ENCODE assay signal across 8 cellular contexts in the genomic region with DNA sequence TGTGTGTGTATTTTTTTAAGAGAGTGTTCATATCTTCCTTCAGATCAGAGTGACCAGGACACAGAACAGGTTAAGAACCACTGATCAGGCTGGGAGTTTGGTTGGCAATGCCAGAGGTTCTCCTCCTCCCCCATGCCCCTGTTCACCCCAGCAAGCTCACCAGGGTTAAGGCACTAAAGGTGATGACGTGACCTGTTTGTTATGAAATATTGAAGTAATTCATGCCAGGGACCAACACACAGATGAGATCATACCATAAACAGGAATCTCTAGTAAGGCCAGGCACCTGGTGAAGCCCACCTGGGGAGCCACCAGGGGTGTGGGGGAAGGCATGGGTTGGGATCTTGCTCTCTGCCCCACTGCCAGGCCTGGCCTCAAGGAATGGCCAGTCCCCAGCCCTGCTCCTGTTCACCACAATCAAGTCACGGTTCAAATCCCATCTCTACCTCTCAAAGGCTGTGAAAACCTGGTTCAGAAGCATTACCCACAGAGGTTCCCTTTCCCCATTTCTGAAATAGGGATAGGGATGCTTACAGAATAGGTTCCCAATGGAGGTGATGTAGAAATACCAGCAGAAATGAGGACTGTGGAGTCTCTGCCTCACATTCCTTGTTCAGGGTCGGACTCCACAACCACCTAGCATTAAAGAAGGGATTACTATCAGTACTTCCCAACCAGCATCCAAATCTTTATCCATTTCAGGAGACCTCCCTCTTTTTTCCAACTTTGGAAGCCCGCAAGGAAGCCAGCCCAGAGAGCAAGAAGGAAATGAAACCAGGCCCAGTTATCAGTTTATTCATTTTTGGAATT. TPM values are rescaled to one million over a fixed set of nuclear protein-coding genes. Genes with fewer than 3 reads are reported as not detected.
DNase-seq lines count a peak whose midpoint lies in the region; ATAC-seq and TF ChIP-seq lines count a peak whose summit lies in the region.

No MANE protein-coding gene starts in this region.

- DNase-seq in right atrium auricular region (ENCODE audit: low spot score) (no peak), left ventricle myocardium superior (no peak), stomach (no peak), NCI-H128 (lab: John Stamatoyannopoulos, UW; ENCODE audit: unreplicated experiment) (no peak), mucosa of gallbladder (ENCODE audit: low spot score) (no peak)
- no peak for DNase-seq in activated CD8-positive, alpha-beta T cell treated with anti-CD3 and anti-CD28 coated beads, Interleukin-2, amount 10 ng/mL, durations not matched to agents 7 days and 5 days

- H3K27ac Mint-ChIP-seq in activated CD8-positive, alpha-beta T cell treated with anti-CD3 and anti-CD28 coated beads, Interleukin-2, amount 10 ng/mL, durations not matched to agents 7 days and 5 days = peak overlapping the region; percentile 94

- H3K36me3 ChIP-seq in right atrium auricular region = peaks cover 23% of the 10 kb centered on the region
- H3K36me3 ChIP-seq in iPS-15b (ENCODE audit: control insufficient read depth, insufficient read depth, low read length) = no peaks in the 10 kb centered on the region
- peaks cover 0 to 8% (median 2%) of the 10 kb centered on the region in 4 donors for H3K36me3 ChIP-seq in stomach

- no peaks in the 10 kb centered on the region for H3K27me3 ChIP-seq in right atrium auricular region
- peaks cover 53% of the 10 kb centered on the region for H3K27me3 ChIP-seq in iPS-15b (ENCODE audit: control insufficient read depth, insufficient read depth, low read length)
- no peaks in the 10 kb centered on the region for H3K27me3 ChIP-seq in stomach

- intact Hi-C loops in left ventricle myocardium superior (cut with micrococcal nuclease) (no loop called here), stomach (cut with DNase I; ENCODE audit: low total_unique reads) (no loop called here)

- H3K4me3 ChIP-seq in right atrium auricular region = peak overlapping the region; percentile 68 to 79
- H3K4me3 ChIP-seq in iPS-15b (ENCODE audit: low read depth, low read length) = peak overlapping the region; percentile 63
- peak overlapping the region; percentile 68 to 84 (median 78) for H3K4me3 ChIP-seq in stomach

- TF ChIP-seq CTCF in right atrium auricular region (IDR thresholded peaks at IDR 0.05) (no peak), stomach (IDR thresholded peaks at IDR 0.05) (no peak)

- peaks cover 63% of the 10 kb centered on the region for H3K4me1 Mint-ChIP-seq in activated CD8-positive, alpha-beta T cell treated with anti-CD3 and anti-CD28 coated beads, Interleukin-2, amount 10 ng/mL, durations not matched to agents 7 days and 5 days (ENCODE audit: low read depth)

- no peak for TF ChIP-seq POLR2A in stomach (IDR thresholded peaks at IDR 0.05)

- H3K9me3 ChIP-seq in right atrium auricular region = no peaks in the 10 kb centered on the region
- no peaks in the 10 kb centered on the region for H3K9me3 ChIP-seq in iPS-15b (ENCODE audit: control insufficient read depth, insufficient read depth, low read length)
- no peaks in the 10 kb centered on the region for H3K9me3 ChIP-seq in stomach

- CTCF ChIA-PET in activated CD8-positive, alpha-beta T cell treated with anti-CD3 and anti-CD28 coated beads, Interleukin-2, amount 10 ng/mL, durations not matched to agents 7 days and 5 days (lab: Charles Lee) = interaction anchor here (1.4 to 23.9 kb wide), 11 partner anchors 8 to 76 kb away, joined by 5 to 1062 read pairs (median 32); no protein-coding TSS in a partner anchor

- ATAC-seq in left ventricle myocardium superior (no peak), HG02852 (IDR thresholded peaks at IDR 0.05; ENCODE audit: unreplicated experiment) (no peak)
- no peak for ATAC-seq in activated CD8-positive, alpha-beta T cell treated with anti-CD3 and anti-CD28 coated beads, Interleukin-2, amount 10 ng/mL, durations not matched to agents 7 days and 5 days

- peak overlapping the region; percentile 90 to 93 for H3K27ac ChIP-seq in right atrium auricular region
- H3K27ac ChIP-seq in stomach = peak overlapping the region; percentile 84 to 97 (median 97)

- peak overlapping the region; percentile 95 for H3K4me3 Mint-ChIP-seq in activated CD8-positive, alpha-beta T cell treated with anti-CD3 and anti-CD28 coated beads, Interleukin-2, amount 10 ng/mL, durations not matched to agents 7 days and 5 days

- no peaks in the 10 kb centered on the region for H3K9me3 Mint-ChIP-seq in activated CD8-positive, alpha-beta T cell treated with anti-CD3 and anti-CD28 coated beads, Interleukin-2, amount 10 ng/mL, durations not matched to agents 7 days and 5 days (ENCODE audit: insufficient read depth)

- H3K4me1 ChIP-seq in right atrium auricular region (peaks cover 0 to 62% of the 10 kb centered on the region in 2 donors), iPS-15b (ENCODE audit: control insufficient read depth, insufficient read depth, low read length) (peaks cover 39% of the 10 kb centered on the region), stomach (peaks cover 47 to 78% (median 73%) of the 10 kb centered on the region in 4 donors)

- 48 to 67% (median 57%) methylated on average over 4 of the region's 4 CpGs for WGBS in stomach, 5 donors

- TF ChIP-seq EP300 in stomach (IDR thresholded peaks at IDR 0.05) = no peak

- H3K9ac ChIP-seq in iPS-15b (ENCODE audit: low read depth, low read length) = peak overlapping the region; percentile 0

- peaks cover 20% of the 10 kb centered on the region for H3K36me3 Mint-ChIP-seq in activated CD8-positive, alpha-beta T cell treated with anti-CD3 and anti-CD28 coated beads, Interleukin-2, amount 10 ng/mL, durations not matched to agents 7 days and 5 days (ENCODE audit: low read depth)

- POLR2A ChIA-PET in activated CD8-positive, alpha-beta T cell treated with anti-CD3 and anti-CD28 coated beads, Interleukin-2, amount 10 ng/mL, durations not matched to agents 7 days and 5 days (lab: Charles Lee) = interaction anchor here (0.7 to 7.5 kb wide), 12 partner anchors 20 to 81 kb away, joined by 3 to 69 read pairs (median 14); no protein-coding TSS in a partner anchor

- peaks cover 20% of the 10 kb centered on the region for H3K27me3 Mint-ChIP-seq in activated CD8-positive, alpha-beta T cell treated with anti-CD3 and anti-CD28 coated beads, Interleukin-2, amount 10 ng/mL, durations not matched to agents 7 days and 5 days (ENCODE audit: low read depth)

RNA-seq across cellular contexts. Expression of a gene that starts 2.4 kb away (rescaled TPM):
- 100 to 1,000 TPM; 145 to 357 TPM for total RNA-seq in right atrium auricular region
- 82.4 TPM for total RNA-seq in left ventricle myocardium superior
- 10 to 100 TPM; 31.4 to 34.4 TPM for total RNA-seq in activated CD8-positive, alpha-beta T cell treated with anti-CD3 and anti-CD28 coated beads, Interleukin-2, amount 10 ng/mL, durations not matched to agents 7 days and 5 days
- 1,000 to 10,000 TPM in 1 of 5 donors, 100 to 1,000 TPM in 3, 10 to 100 TPM in 1; 90.6 to 1,101 (median 120) TPM for total RNA-seq in stomach
- 100 to 1,000 TPM in 2 of 3 donors, 10 to 100 TPM in 1; 79.4 to 226 (median 139) TPM for polyA plus RNA-seq in stomach
- 48.9 TPM for total RNA-seq in mucosa of gallbladder

RNA-seq across cellular contexts. Expression of a gene that starts 25.8 kb away (rescaled TPM):
- total RNA-seq in right atrium auricular region = under 1 TPM; 0.20 to 0.33 TPM
- total RNA-seq in left ventricle myocardium superior = 0.35 TPM
- total RNA-seq in activated CD8-positive, alpha-beta T cell treated with anti-CD3 and anti-CD28 coated beads, Interleukin-2, amount 10 ng/mL, durations not matched to agents 7 days and 5 days = 10 to 100 TPM; 75.0 to 80.3 TPM
- 10 to 100 TPM in 1 of 5 donors, 1 to 10 TPM in 3, under 1 TPM in 1; 0.58 to 27.8 (median 3.5) TPM for total RNA-seq in stomach
- 1 to 10 TPM in 1 of 3 donors, under 1 TPM in 2; 0.61 to 3.2 (median 0.87) TPM for polyA plus RNA-seq in stomach
- total RNA-seq in mucosa of gallbladder = 0.46 TPM
